Comparison of ENCODE assay signal across 8 cellular contexts in genomic region chr9:133782157-133783130, GRCh38. TPM values are rescaled to one million over a fixed set of nuclear protein-coding genes. Genes with fewer than 3 reads are reported as not detected.
A peak's percentile ranks its signal among the peaks of the same experiment; 100 is the strongest.
DNase-seq lines count a peak whose midpoint lies in the region; ATAC-seq, FAIRE-seq and TF ChIP-seq lines count a peak whose summit lies in the region.

No MANE protein-coding gene starts in this region.

- no peak overlapping the region for H2AFZ ChIP-seq in Karpas-422 (ENCODE audit: low read length)

- no peaks in the 10 kb centered on the region for H3K79me2 ChIP-seq in Karpas-422 (ENCODE audit: low read length)

- H3K4me3 ChIP-seq in Karpas-422 (ENCODE audit: low read length): no peak overlapping the region
- H3K4me3 ChIP-seq in small intestine (ENCODE audit: low read depth in 1 of 2, low read length in 2 of 2): no peak overlapping the region

- H3K9me3 ChIP-seq in Karpas-422 (ENCODE audit: low read length): no peaks in the 10 kb centered on the region
- H3K9me3 ChIP-seq in small intestine (ENCODE audit: control insufficient read depth, low read depth): no peaks in the 10 kb centered on the region

- 0 out of 2 replicates have a peak, but pooled peaks cover 12% of the 10 kb centered on the region for H4K20me1 ChIP-seq in Karpas-422 (ENCODE audit: insufficient read depth, low read depth, low read length)

- H3K4me2 ChIP-seq in Karpas-422 (ENCODE audit: low read depth, low read length, poor library complexity, severe bottlenecking): no peak overlapping the region

- DNase-seq in DMS 273 treated with DMSO at 0.1 percent for 48 hours (lab: John Stamatoyannopoulos, UW) (peak; percentile 19), Karpas-422 (peak; percentile 88), T-helper 1 cell (peak in 4 of 5 donors; percentile 36 to 57 (median 42)), anterior cingulate cortex (lab: John Stamatoyannopoulos, UW) (peak in 54 of 58 donors; percentile 14 to 88 (median 52)), hepatic stellate cell (ENCODE audit: low spot score) (peak; percentile 88), small intestine (peak; percentile 63)

- no peaks in the 10 kb centered on the region; the same call in 1 of the 2 replicates for H3K36me3 ChIP-seq in Karpas-422 (ENCODE audit: insufficient read depth, low read length)
- peaks cover 2 to 10% of the 10 kb centered on the region in 2 donors for H3K36me3 ChIP-seq in small intestine (ENCODE audit: control insufficient read depth in 2 of 2, insufficient read depth in 2 of 2, low read length in 2 of 2)

- no peak overlapping the region for H3K9ac ChIP-seq in Karpas-422 (ENCODE audit: low read length)

- ATAC-seq in GM18505 (IDR thresholded peaks at IDR 0.05; ENCODE audit: unreplicated experiment): no peak
- no peak for ATAC-seq in GM21423 (IDR thresholded peaks at IDR 0.05; ENCODE audit: unreplicated experiment)

- TF ChIP-seq POLR2A in GM18505 (IDR thresholded peaks at IDR 0.05; ENCODE audit: borderline replicate concordance, extremely low read depth, insufficient read depth, insufficient read length): no peak

- FAIRE-seq in small intestine (lab: Jason Lieb, UNC): no peak

- H3K27ac ChIP-seq in Karpas-422 (ENCODE audit: low read length): no peak overlapping the region
- no peak overlapping the region for H3K27ac ChIP-seq in small intestine (ENCODE audit: low read depth in 1 of 2, low read length in 1 of 2)

- H3K27me3 ChIP-seq in Karpas-422 (ENCODE audit: low read length) (no peaks in the 10 kb centered on the region), small intestine (ENCODE audit: control insufficient read depth in 2 of 2, insufficient read depth in 2 of 2, low read length in 2 of 2) (no peaks in the 10 kb centered on the region)

- 47 to 50% (median 48%) methylated on average over 16 of the region's 16 CpGs for WGBS in small intestine, 3 donors

- H3K9me2 ChIP-seq in Karpas-422 (replicated peaks; ENCODE audit: insufficient read depth, low read length): no peaks in the 10 kb centered on the region

- H3K4me1 ChIP-seq in Karpas-422 (ENCODE audit: low read length) (peaks cover 17% of the 10 kb centered on the region), small intestine (ENCODE audit: control insufficient read depth in 2 of 2, insufficient read depth in 1 of 2, low read depth in 1 of 2, low read length in 1 of 2) (no peaks in the 10 kb centered on the region)

RNA-seq across cellular contexts. Expression of gene SARDH, which starts 44.3 kb away (rescaled TPM):
- total RNA-seq in Karpas-422 (2014; rRNA removed; shearing (Covaris generic); ENCODE audit: low replicate concordance): not detected in 2 replicates
- polyA plus RNA-seq in small intestine: under 1 TPM in 2 of 3 donors, not detected in 1; 0.51 to 0.54 TPM

Comparison
In these comparisons a context has a peak if more than half of its experiments do, and no peak if none do; other contexts are left out.
1. DNase-seq: peak in every context shown above with its lines; median percentile 88 in Karpas-422; 88 in hepatic stellate cell; 63 in small intestine; 52 in anterior cingulate cortex; 42 in T-helper 1 cell; 19 in DMS 273 treated with DMSO at 0.1 percent for 48 hours.